In genomic region chr6:123598011-123598410, GRCh38 we compare ENCODE assay signal across 19 cellular contexts. TPM values are rescaled to one million over a fixed set of nuclear protein-coding genes. Genes with fewer than 3 reads are reported as not detected.
DNase-seq lines count a peak whose midpoint lies in the region; ATAC-seq and TF ChIP-seq lines count a peak whose summit lies in the region.
"Had no signal": no experiment of that assay in that cellular context is flagged by ENCODE, and none has a peak within 500 bp of the region (broad histone marks: within the 10 kb centered on the region; RNA-seq: fewer than 3 reads in every experiment).

No MANE protein-coding gene starts in this region.

- no peak overlapping the region for H3K4me3 ChIP-seq in HAP-1
- no peak overlapping the region for H3K4me3 ChIP-seq in adrenal gland
- H3K4me3 ChIP-seq: thoracic aorta had no signal

- DNase-seq in HAP-1 (ENCODE audit: low spot score in 2 of 2), result no peak
- no peak for DNase-seq in NCI-H1436 (lab: John Stamatoyannopoulos, UW)
- DNase-seq in adrenal gland, result no peak
- DNase-seq: effector CD4-positive, alpha-beta T cell; left ventricle myocardium superior; MM.1S; NCI-H2081 treated with DMSO at 0.1 percent for 48 hours; NCI-H82; stimulated activated CD4-positive, alpha-beta T cell treated with anti-CD3 and anti-CD28 coated beads, Interleukin-15, amount 100 ng/mL, for 24 hours; T-helper 17 cell had no signal

- TF ChIP-seq POLR2A in adrenal gland (IDR thresholded peaks at IDR 0.05), result no peak

- no peaks in the 10 kb centered on the region for H3K4me1 ChIP-seq in HAP-1
- no peaks in the 10 kb centered on the region for H3K4me1 ChIP-seq in adrenal gland (replicated peaks in 1 of 2)

- no peak overlapping the region for H3K27ac ChIP-seq in adrenal gland
- H3K27ac ChIP-seq: thoracic aorta had no signal

- H3K36me3 ChIP-seq in HAP-1 (replicated peaks), result no peaks in the 10 kb centered on the region
- H3K36me3 ChIP-seq in adrenal gland (replicated peaks in 1 of 2), result no peaks in the 10 kb centered on the region
- H3K36me3 ChIP-seq: thoracic aorta had no signal

- ATAC-seq in GM18511 (IDR thresholded peaks at IDR 0.05; ENCODE audit: unreplicated experiment), result peak; percentile 67
- ATAC-seq in GM21360 (IDR thresholded peaks at IDR 0.05; ENCODE audit: unreplicated experiment), result peak; percentile 72
- peak; percentile 69 for ATAC-seq in HG02852 (IDR thresholded peaks at IDR 0.05; ENCODE audit: unreplicated experiment)
- peak; percentile 51 for ATAC-seq in HG03469 (IDR thresholded peaks at IDR 0.05; ENCODE audit: unreplicated experiment)
- no peak for ATAC-seq in GM19328 (IDR thresholded peaks at IDR 0.05; ENCODE audit: unreplicated experiment)
- ATAC-seq: activated CD4-positive, CD25-positive, alpha-beta regulatory T cell treated with anti-CD3 and anti-CD28 coated beads, Interleukin-2, amount 50 U/mL, for 24 hours; left ventricle myocardium superior; T-helper 17 cell had no signal

- in situ Hi-C loops in HAP-1 (cut with MboI; ENCODE audit: low sequenced_read_pairs), result no loop called here

- WGBS in adrenal gland, 4 donors, result 89 to 93% (median 92%) methylated on average over 3 of the region's 3 CpGs

- H3K9me3 ChIP-seq in HAP-1, result no peaks in the 10 kb centered on the region
- no peaks in the 10 kb centered on the region for H3K9me3 ChIP-seq in adrenal gland (replicated peaks in 1 of 3)
- H3K9me3 ChIP-seq: thoracic aorta had no signal

- TF ChIP-seq CTCF in adrenal gland (IDR thresholded peaks at IDR 0.05), result no peak

- intact Hi-C loops in adrenal gland (cut with DNase I), result no loop called here

- H3K27me3 ChIP-seq in HAP-1 (ENCODE audit: low read depth) (no peaks in the 10 kb centered on the region), adrenal gland (no peaks in the 10 kb centered on the region)

RNA-seq across cellular contexts. Expression of gene TRDN, which starts 38.7 kb away (rescaled TPM):
- total RNA-seq in adrenal gland, result 1 to 10 TPM in 1 of 8 donors, under 1 TPM in 5, not detected in 2; 0.35 to 1.0 (median 0.54) TPM
- 1 to 10 TPM in 2 of 3 donors, under 1 TPM in 1; 0.22 to 3.5 (median 1.2) TPM for polyA plus RNA-seq in adrenal gland
- total RNA-seq: bronchial epithelial cell, pulmonary artery endothelial cell, T-helper 17 cell had no signal
